ENCODE assay signal across 1 cellular context in genomic region chr5:73654861-73655318, GRCh38.
TF ChIP-seq lines count a peak whose summit lies in the region.

No MANE protein-coding gene starts in this region.

TF ChIP-seq in IMR-90, 13 proteins besides CTCF, POLR2A, EP300 and RAD21 (continued from another document):
- TF ChIP-seq USF2 (IDR thresholded peaks at IDR 0.05; ENCODE audit: low read depth, low read length) (no peak), ELK1 (IDR thresholded peaks at IDR 0.05; ENCODE audit: borderline replicate concordance, low read depth, low read length) (no peak), BHLHE40 (IDR thresholded peaks at IDR 0.05; ENCODE audit: low read depth, low read length) (no peak), CEBPB (IDR thresholded peaks at IDR 0.05; ENCODE audit: low read depth, low read length) (no peak), CHD1 (IDR thresholded peaks at IDR 0.05; ENCODE audit: low read depth, low read length) (no peak), MXI1 (IDR thresholded peaks at IDR 0.05; ENCODE audit: borderline replicate concordance, low read depth, low read length) (no peak)
TF ChIP-seq in IMR-90: peak in this region for 0.
